In the genomic region with DNA sequence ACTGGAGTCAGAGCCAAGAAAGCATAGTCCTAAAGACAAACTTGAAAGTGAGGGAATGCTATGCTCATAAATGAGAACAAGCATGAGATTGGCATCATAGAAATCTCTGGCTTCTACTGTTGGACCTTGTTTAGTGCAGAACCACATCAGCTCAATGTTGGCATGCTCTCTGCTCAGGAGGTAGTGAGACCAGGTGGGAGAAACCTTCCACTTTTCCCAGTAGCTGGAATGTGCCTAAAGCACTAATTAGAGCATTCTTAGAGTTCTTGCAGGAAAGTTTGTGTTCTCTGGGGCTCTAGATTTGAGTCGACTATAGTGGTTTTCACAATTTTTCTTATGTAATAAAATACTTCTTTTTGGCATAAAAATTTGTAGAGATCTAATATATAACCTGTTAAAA, we compare ENCODE assay signal across 32 cellular contexts.
"Had no signal": no experiment of that assay in that cellular context is flagged by ENCODE, and none has a peak within 500 bp of the region (broad histone marks: within the 10 kb centered on the region; RNA-seq: fewer than 3 reads in every experiment).

No MANE protein-coding gene starts in this region.

- H3K4me3 ChIP-seq: adrenal gland, body of pancreas, breast epithelium had no signal

- DNase-seq: activated B cell treated with CpG ODN at 0.5 μM for 24 hours; activated CD4-positive, alpha-beta memory T cell treated with anti-CD3 and anti-CD28 coated beads for 36 hours; activated CD4-positive, alpha-beta T cell treated with anti-CD3 and anti-CD28 coated beads for 4 hours; activated CD4-positive, alpha-beta T cell treated with anti-CD3 and anti-CD28 coated beads, Interleukin-2, amount 10 ng/mL, durations not matched to agents 24 days and 14 days; activated CD4-positive, alpha-beta T cell treated with anti-CD3 and anti-CD28 coated beads, Interleukin-2, amount 50 U/mL, for 1 hour; activated CD4-positive, alpha-beta T cell treated with anti-CD3 and anti-CD28 coated beads, Interleukin-2, amount 50 U/mL, for 4 hours; activated CD4-positive, CD25-positive, alpha-beta regulatory T cell treated with anti-CD3 and anti-CD28 coated beads, Interleukin-2, amount 50 U/mL, for 72 hours; activated CD8-positive, alpha-beta memory T cell treated with anti-CD3 and anti-CD28 coated beads, Interleukin-2, amount 50 U/mL, for 4 hours; activated CD8-positive, alpha-beta T cell treated with anti-CD3 and anti-CD28 coated beads for 36 hours; activated effector memory CD4-positive, alpha-beta T cell treated with anti-CD3 and anti-CD28 coated beads, Interleukin-2, amount 50 U/mL, for 16 hours; activated gamma-delta T cell treated with Interleukin-2 at 50 U/mL for 16 hours; activated naive CD4-positive, alpha-beta T cell; activated naive CD4-positive, alpha-beta T cell treated with anti-CD3 and anti-CD28 coated beads for 36 hours; activated naive CD4-positive, alpha-beta T cell treated with anti-CD3 and anti-CD28 coated beads, Interleukin-2, amount 50 U/mL, for 16 hours; activated naive CD8-positive, alpha-beta T cell treated with anti-CD3 and anti-CD28 coated beads for 36 hours; activated T-cell treated with anti-CD3 and anti-CD28 coated beads for 4 hours; activated T-cell treated with anti-CD3 and anti-CD28 coated beads, Interleukin-2, amount 50 U/mL, for 1 hour; activated T-cell treated with anti-CD3 and anti-CD28 coated beads, Interleukin-2, amount 50 U/mL, for 4 hours; activated T-cell treated with anti-CD3 and anti-CD28 coated beads, Interleukin-2, amount 50 U/mL, for 72 hours; adrenal gland; amniotic stem cell; aorta; body of pancreas; brain microvascular endothelial cell; central memory CD4-positive, alpha-beta T cell; T-helper 1 cell; T-helper 2 cell; T-helper 9 cell had no signal

- H3K36me3 ChIP-seq: adrenal gland, brain microvascular endothelial cell, breast epithelium had no signal

- H3K4me1 ChIP-seq: adrenal gland, breast epithelium had no signal

- FAIRE-seq: astrocyte, TTC549 had no signal

- H3K27ac ChIP-seq: adrenal gland, body of pancreas, brain microvascular endothelial cell, breast epithelium, VCaP had no signal

- H3K27me3 ChIP-seq: adrenal gland, body of pancreas, brain microvascular endothelial cell, breast epithelium had no signal

- H3K9me3 ChIP-seq: adrenal gland had no signal
